In the genomic region with DNA sequence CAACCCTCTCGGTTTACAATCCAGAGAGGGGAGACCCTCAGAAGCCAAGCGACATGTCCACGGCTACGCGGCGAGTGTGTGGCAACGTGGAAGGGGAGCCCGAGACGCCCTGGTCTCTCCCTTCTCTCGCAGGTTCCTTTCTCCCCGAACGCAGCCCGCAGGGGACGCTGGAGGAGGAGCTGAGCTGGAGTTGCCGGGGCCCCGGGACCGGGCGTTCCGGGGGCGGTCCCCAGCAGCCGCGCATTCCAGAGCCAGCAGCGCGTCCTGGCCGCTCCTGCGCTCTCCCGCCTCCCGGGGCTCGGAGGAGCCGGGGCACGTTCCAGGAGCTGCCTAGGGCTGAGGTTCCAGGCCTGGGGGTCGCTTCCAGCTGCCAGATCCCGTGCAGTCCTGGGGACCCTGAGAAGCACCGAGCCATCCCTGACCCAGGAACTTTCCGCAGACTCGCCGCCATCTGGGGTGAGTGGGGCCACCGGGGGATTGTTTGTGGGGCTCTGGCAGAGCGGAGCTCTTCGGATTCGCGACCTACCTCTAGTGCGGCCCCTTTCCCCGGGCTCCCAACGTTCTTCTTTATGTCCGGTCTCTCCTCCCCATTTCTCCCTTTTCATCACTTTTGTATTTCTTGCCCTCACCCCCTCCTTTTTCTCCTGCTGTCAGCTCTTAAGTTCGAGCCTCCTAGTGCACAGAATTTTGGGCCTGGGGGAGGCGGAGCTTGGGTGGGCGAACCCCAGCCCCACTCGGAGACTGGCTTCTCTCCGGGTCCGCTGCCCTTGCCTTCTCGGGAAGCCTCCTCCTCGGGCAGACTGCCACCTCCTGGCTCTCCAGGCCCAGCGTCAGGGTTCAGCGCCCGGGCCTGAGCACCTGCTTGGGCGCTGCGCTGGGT, we compare ENCODE assay signal across 8 cellular contexts. TPM values are rescaled to one million over a fixed set of nuclear protein-coding genes. Genes with fewer than 3 reads are reported as not detected.
DNase-seq lines count a peak whose midpoint lies in the region; ATAC-seq and TF ChIP-seq lines count a peak whose summit lies in the region.

A gene with protein sequence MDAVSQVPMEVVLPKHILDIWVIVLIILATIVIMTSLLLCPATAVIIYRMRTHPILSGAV (plus strand): TSS at position 241 of the 880 bp plus-strand sequence. CDS start 16,684 bp downstream, outside the sequence.

- H3K27me3 Mint-ChIP-seq in endothelial cell (ENCODE audit: unreplicated experiment) (peaks cover 3% of the 10 kb centered on the region), mesothelial cell of epicardium (ENCODE audit: low read depth) (no peaks in the 10 kb centered on the region)
- H3K27me3 Mint-ChIP-seq in stimulated activated naive B cell treated with anti-CD40 and anti-IgM and Interleukin-4, amounts not matched to agents 10 μg/mL and 1 μg/mL and 100 μg/mL, for 72 hours = peaks cover 33 to 42% of the 10 kb centered on the region in 2 donors

- no peaks in the 10 kb centered on the region for H3K36me3 Mint-ChIP-seq in endothelial cell (ENCODE audit: low read depth, unreplicated experiment)
- no peaks in the 10 kb centered on the region for H3K36me3 Mint-ChIP-seq in mesothelial cell of epicardium
- H3K36me3 Mint-ChIP-seq in stimulated activated naive B cell treated with anti-CD40 and anti-IgM and Interleukin-4, amounts not matched to agents 10 μg/mL and 1 μg/mL and 100 μg/mL, for 72 hours = peaks cover 21 to 37% of the 10 kb centered on the region in 2 donors

- TF ChIP-seq CTCF in endothelial cell (IDR thresholded peaks at IDR 0.05; ENCODE audit: unreplicated experiment) (no peak), mesothelial cell of epicardium (IDR thresholded peaks at IDR 0.05; ENCODE audit: unreplicated experiment) (no peak)

- H3K27ac Mint-ChIP-seq in endothelial cell (ENCODE audit: unreplicated experiment) = no peak within 1 kb of the TSS
- H3K27ac Mint-ChIP-seq in mesothelial cell of epicardium = peak within 1 kb of the TSS; percentile 95
- peak within 1 kb of the TSS; percentile 96 for H3K27ac Mint-ChIP-seq in stimulated activated naive B cell treated with anti-CD40 and anti-IgM and Interleukin-4, amounts not matched to agents 10 μg/mL and 1 μg/mL and 100 μg/mL, for 72 hours

- peak; percentile 70 for DNase-seq in GDM1 (lab: John Stamatoyannopoulos, UW)
- peak; percentile 72 for DNase-seq in NOMO-1 treated with DMSO at 0.1 percent for 48 hours (lab: John Stamatoyannopoulos, UW; ENCODE audit: unreplicated experiment)
- peak; percentile 84 for DNase-seq in activated CD8-positive, alpha-beta memory T cell treated with anti-CD3 and anti-CD28 coated beads, Interleukin-2, amount 50 U/mL, for 48 hours
- DNase-seq in endothelial cell (ENCODE audit: low spot score) = peak; percentile 71
- DNase-seq in mesothelial cell of epicardium (ENCODE audit: low spot score in 2 of 2, unreplicated experiment in 2 of 2) = peak; percentile 65 to 87
- no peak for DNase-seq in stimulated activated naive B cell treated with anti-CD40 and anti-IgM and Interleukin-4, amounts not matched to agents 10 μg/mL and 1 μg/mL and 100 μg/mL, for 72 hours
- no peak for DNase-seq in NK-92 (lab: John Stamatoyannopoulos, UW; ENCODE audit: unreplicated experiment)

- peak; percentile 36 for ATAC-seq in HG02588 (IDR thresholded peaks at IDR 0.05; ENCODE audit: unreplicated experiment)
- ATAC-seq in stimulated activated naive B cell treated with anti-CD40 and anti-IgM and Interleukin-4, amounts not matched to agents 10 μg/mL and 1 μg/mL and 100 μg/mL, for 72 hours (replicated peaks) = peak; percentile 19 to 31

- H3K4me1 Mint-ChIP-seq in endothelial cell (ENCODE audit: unreplicated experiment) = peaks cover 7% of the 10 kb centered on the region
- H3K4me1 Mint-ChIP-seq in mesothelial cell of epicardium = peaks cover 55% of the 10 kb centered on the region
- H3K4me1 Mint-ChIP-seq in stimulated activated naive B cell treated with anti-CD40 and anti-IgM and Interleukin-4, amounts not matched to agents 10 μg/mL and 1 μg/mL and 100 μg/mL, for 72 hours = peaks cover 41 to 59% of the 10 kb centered on the region in 2 donors

- peak within 1 kb of the TSS; percentile 96 for H3K4me3 Mint-ChIP-seq in endothelial cell (ENCODE audit: unreplicated experiment)
- H3K4me3 Mint-ChIP-seq in mesothelial cell of epicardium = peak within 1 kb of the TSS; percentile 96
- H3K4me3 Mint-ChIP-seq in stimulated activated naive B cell treated with anti-CD40 and anti-IgM and Interleukin-4, amounts not matched to agents 10 μg/mL and 1 μg/mL and 100 μg/mL, for 72 hours = peak within 1 kb of the TSS; percentile 85 to 96

- H3K9me3 Mint-ChIP-seq in endothelial cell (ENCODE audit: unreplicated experiment) (no peaks in the 10 kb centered on the region), mesothelial cell of epicardium (no peaks in the 10 kb centered on the region)
- H3K9me3 Mint-ChIP-seq in stimulated activated naive B cell treated with anti-CD40 and anti-IgM and Interleukin-4, amounts not matched to agents 10 μg/mL and 1 μg/mL and 100 μg/mL, for 72 hours = no peaks in the 10 kb centered on the region

RNA-seq across cellular contexts. Expression of the gene that starts here (rescaled TPM):
- total RNA-seq in endothelial cell (ENCODE audit: unreplicated experiment) (3.0 TPM), mesothelial cell of epicardium (42.7 to 46.3 TPM (median 45.4 TPM) in 3 replicates)

Comparison
In these comparisons a context has a peak if more than half of its experiments do, and no peak if none do; other contexts are left out.
1. RNA of the gene that starts here (total RNA-seq): 42.7 to 46.3 TPM in mesothelial cell of epicardium; 3.0 TPM in endothelial cell (single experiment); every median in the first group is over 10 times any median in the second.
2. DNase-seq: peak in GDM1 (single experiment), NOMO-1 treated with DMSO at 0.1 percent for 48 hours (single experiment), activated CD8-positive, alpha-beta memory T cell treated with anti-CD3 and anti-CD28 coated beads, Interleukin-2, amount 50 U/mL, for 48 hours (single experiment), endothelial cell (single experiment) and mesothelial cell of epicardium (2 of 2); none in stimulated activated naive B cell treated with anti-CD40 and anti-IgM and Interleukin-4, amounts not matched to agents 10 μg/mL and 1 μg/mL and 100 μg/mL, for 72 hours (single experiment) and NK-92 (single experiment).
3. Peak in every context shown above with its lines, with median percentiles within 50 percentile points of each other: H3K4me3 Mint-ChIP-seq.